In genomic region chr11:86805873-86806310, GRCh38 we compare ENCODE assay signal across 8 cellular contexts. TPM values are rescaled to one million over a fixed set of nuclear protein-coding genes. Genes with fewer than 3 reads are reported as not detected.
DNase-seq lines count a peak whose midpoint lies in the region; ATAC-seq, FAIRE-seq and TF ChIP-seq lines count a peak whose summit lies in the region.

No MANE protein-coding gene starts in this region.

- H3K4me1 ChIP-seq in gastroesophageal sphincter (peaks cover 3 to 44% (median 19%) of the 10 kb centered on the region in 3 donors), small intestine (ENCODE audit: control insufficient read depth in 2 of 2, insufficient read depth in 1 of 2, low read depth in 1 of 2, low read length in 1 of 2) (peaks cover 2% of the 10 kb centered on the region in 2 donors)

- peak; percentile 94 for ATAC-seq in GM21447 (IDR thresholded peaks at IDR 0.05; ENCODE audit: unreplicated experiment)
- ATAC-seq in gastroesophageal sphincter, result peak; percentile 51

- H3K9me3 ChIP-seq in gastroesophageal sphincter, result no peaks in the 10 kb centered on the region
- H3K9me3 ChIP-seq in small intestine (ENCODE audit: control insufficient read depth, low read depth), result no peaks in the 10 kb centered on the region

- H3K27ac ChIP-seq in gastroesophageal sphincter, result peak overlapping the region in 1 of 4 donors; percentile 10
- H3K27ac ChIP-seq in small intestine (ENCODE audit: low read depth in 1 of 2, low read length in 1 of 2), result no peak overlapping the region

- H3K36me3 ChIP-seq in gastroesophageal sphincter (peaks cover 0 to 15% of the 10 kb centered on the region in 2 donors), small intestine (ENCODE audit: control insufficient read depth in 2 of 2, insufficient read depth in 2 of 2, low read length in 2 of 2) (peaks cover 0 to 2% of the 10 kb centered on the region in 2 donors)

- TF ChIP-seq POLR2A in gastroesophageal sphincter (IDR thresholded peaks at IDR 0.05), result no peak

- no peak for TF ChIP-seq EP300 in gastroesophageal sphincter (IDR thresholded peaks at IDR 0.05)

- DNase-seq in Daoy (ENCODE audit: low read depth) (peak; percentile 38), LHCN-M2 (ENCODE audit: low read depth) (peak; percentile 33), COR-L47 (lab: John Stamatoyannopoulos, UW) (no peak), small intestine (no peak), NCI-H1436 (lab: John Stamatoyannopoulos, UW) (no peak)
- no peak for DNase-seq in effector CD4-positive, alpha-beta T cell

- TF ChIP-seq CTCF in gastroesophageal sphincter (IDR thresholded peaks at IDR 0.05), result no peak

- 58 to 76% methylated on average over 2 of the region's 2 CpGs for WGBS in gastroesophageal sphincter (ENCODE audit: low coverage in 1 of 2), 2 donors
- WGBS in small intestine, 3 donors, result 42 to 71% (median 68%) methylated on average over 2 of the region's 2 CpGs

- no peak overlapping the region for H3K4me3 ChIP-seq in gastroesophageal sphincter
- no peak overlapping the region for H3K4me3 ChIP-seq in small intestine (ENCODE audit: low read depth in 1 of 2, low read length in 2 of 2)

- no peaks in the 10 kb centered on the region for H3K27me3 ChIP-seq in gastroesophageal sphincter
- no peaks in the 10 kb centered on the region for H3K27me3 ChIP-seq in small intestine (ENCODE audit: control insufficient read depth in 2 of 2, insufficient read depth in 2 of 2, low read length in 2 of 2)

- no peak for FAIRE-seq in small intestine (lab: Jason Lieb, UNC)

RNA-seq across cellular contexts. Expression of gene PRSS23, which starts 5.5 kb away (rescaled TPM):
- 97.4 and 104 TPM in 2 replicates for total RNA-seq in Daoy (2014; rRNA removed; shearing (Covaris generic))
- total RNA-seq in LHCN-M2 (2014; rRNA removed) (141 and 157 TPM in 2 replicates), gastroesophageal sphincter (10 to 100 TPM; 34.5 to 87.2 (median 68.8) TPM)
- 288 TPM for polyA plus RNA-seq in LHCN-M2 (2012)
- polyA plus RNA-seq in small intestine, result 10 to 100 TPM in 1 of 3 donors, 1 to 10 TPM in 1, under 1 TPM in 1; 0.89 to 25.6 (median 1.4) TPM

Comparison
In these comparisons a context has a peak if more than half of its experiments do, and no peak if none do; other contexts are left out.
1. DNase-seq: peak in Daoy (single experiment) and LHCN-M2 (single experiment); none in COR-L47 (single experiment), small intestine (single experiment), NCI-H1436 (single experiment) and effector CD4-positive, alpha-beta T cell (single experiment).